In the genomic region with DNA sequence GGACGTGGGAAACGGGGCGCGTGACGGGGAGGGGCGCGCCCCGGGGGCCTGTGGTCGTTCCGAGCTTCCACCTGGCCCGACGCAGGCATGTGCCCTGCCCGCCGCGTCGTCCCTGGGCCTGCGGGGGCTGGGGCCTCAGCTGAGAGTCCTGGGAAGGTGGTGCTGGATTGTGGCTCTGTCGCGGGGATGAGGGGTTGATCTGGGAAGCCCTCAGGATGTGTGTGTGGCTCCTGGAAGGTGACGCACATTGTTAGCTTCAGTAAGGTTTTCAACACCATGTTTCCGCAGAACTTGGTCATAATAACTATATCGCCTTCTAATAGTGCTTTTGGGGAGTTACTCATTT, we compare ENCODE assay signal across 1 cellular context.
A peak's percentile ranks its signal among the peaks of the same experiment; 100 is the strongest.
TF ChIP-seq lines count a peak whose summit lies in the region.

No MANE protein-coding gene starts in this region.

TF ChIP-seq in HEK293, 187 proteins besides CTCF, POLR2A, EP300 and RAD21 (continued from another document):
- TF ChIP-seq ZNF398 (tag by site-specific recombination; IDR thresholded peaks at IDR 0.05) (0 out of 2 replicates have a peak, but pooled peaks have one; percentile 21), OSR2 (tag by site-specific recombination; IDR thresholded peaks at IDR 0.05) (no peak), ZNF132 (tag by site-specific recombination; IDR thresholded peaks at IDR 0.05; ENCODE audit: borderline replicate concordance) (no peak), ZNF335 (tag by site-specific recombination; conservative IDR thresholded peaks at IDR 0.05) (peak; percentile 83), ZNF660 (tag by site-specific recombination; IDR thresholded peaks at IDR 0.05) (no peak), ZNF26 (tag by site-specific recombination; IDR thresholded peaks at IDR 0.05) (no peak), ZNF140 (tag by site-specific recombination; IDR thresholded peaks at IDR 0.05) (no peak), ZNF600 (tag by site-specific recombination; IDR thresholded peaks at IDR 0.05) (no peak), SP7 (tag by site-specific recombination; IDR thresholded peaks at IDR 0.05) (no peak), ZBTB48 (tag by site-specific recombination; IDR thresholded peaks at IDR 0.05) (0 out of 2 replicates have a peak, but pooled peaks have one; percentile 19), ZNF76 (tag by site-specific recombination; IDR thresholded peaks at IDR 0.05; ENCODE audit: borderline replicate concordance, low read depth) (peak; percentile 85), MYNN (tag by site-specific recombination; IDR thresholded peaks at IDR 0.05; ENCODE audit: borderline replicate concordance) (no peak), ZSCAN16 (tag by site-specific recombination; IDR thresholded peaks at IDR 0.05) (no peak), GLIS2 (tag by site-specific recombination; IDR thresholded peaks at IDR 0.05) (no peak), INSM2 (tag by site-specific recombination; IDR thresholded peaks at IDR 0.05) (no peak), ZNF184 (tag by site-specific recombination; IDR thresholded peaks at IDR 0.05) (no peak), ZNF664 (tag by site-specific recombination; IDR thresholded peaks at IDR 0.05) (no peak), ZNF626 (tag by site-specific recombination; IDR thresholded peaks at IDR 0.05) (no peak), ZNF10 (tag by site-specific recombination; IDR thresholded peaks at IDR 0.05) (no peak), ZNF324 (tag by site-specific recombination; IDR thresholded peaks at IDR 0.05) (0 out of 2 replicates have a peak, but pooled peaks have one; percentile 3), ZNF121 (tag by site-specific recombination; IDR thresholded peaks at IDR 0.05) (no peak), ZIC2 (tag by site-specific recombination; IDR thresholded peaks at IDR 0.05) (no peak), ZNF549 (tag by site-specific recombination; IDR thresholded peaks at IDR 0.05) (no peak), ZNF2 (tag by site-specific recombination; IDR thresholded peaks at IDR 0.05) (no peak), ZNF776 (tag by site-specific recombination; IDR thresholded peaks at IDR 0.05; ENCODE audit: borderline replicate concordance) (no peak), HOXC10 (CRISPR knock-in tag; IDR thresholded peaks at IDR 0.05) (no peak), SCRT2 (tag by site-specific recombination; IDR thresholded peaks at IDR 0.05) (peak; percentile 74), PATZ1 (tag by site-specific recombination; IDR thresholded peaks at IDR 0.05) (peak; percentile 21; the same call in 1 of the 2 replicates), ZNF211 (tag by site-specific recombination; IDR thresholded peaks at IDR 0.05; ENCODE audit: low read depth) (no peak), ZBTB11 (tag by site-specific recombination; conservative IDR thresholded peaks at IDR 0.05; ENCODE audit: low read depth) (no peak), YY1 (tag by site-specific recombination; IDR thresholded peaks at IDR 0.05) (no peak), ZEB2 (tag by site-specific recombination; IDR thresholded peaks at IDR 0.05) (no peak), MZF1 (tag by site-specific recombination; IDR thresholded peaks at IDR 0.05; ENCODE audit: borderline replicate concordance) (no peak), BCL6B (tag by site-specific recombination; IDR thresholded peaks at IDR 0.05) (no peak), ZNF174 (tag by site-specific recombination; IDR thresholded peaks at IDR 0.05) (no peak)
- TF ChIP-seq, protein P1, sequence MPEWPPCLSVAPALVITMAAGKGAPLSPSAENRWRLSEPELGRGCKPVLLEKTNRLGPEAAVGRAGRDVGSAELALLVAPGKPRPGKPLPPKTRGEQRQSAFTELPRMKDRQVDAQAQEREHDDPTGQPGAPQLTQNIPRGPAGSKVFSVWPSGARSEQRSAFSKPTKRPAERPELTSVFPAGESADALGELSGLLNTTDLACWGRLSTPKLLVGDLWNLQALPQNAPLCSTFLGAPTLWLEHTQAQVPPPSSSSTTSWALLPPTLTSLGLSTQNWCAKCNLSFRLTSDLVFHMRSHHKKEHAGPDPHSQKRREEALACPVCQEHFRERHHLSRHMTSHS (tag by site-specific recombination; IDR thresholded peaks at IDR 0.05) = no peak
- TF ChIP-seq, protein P2, sequence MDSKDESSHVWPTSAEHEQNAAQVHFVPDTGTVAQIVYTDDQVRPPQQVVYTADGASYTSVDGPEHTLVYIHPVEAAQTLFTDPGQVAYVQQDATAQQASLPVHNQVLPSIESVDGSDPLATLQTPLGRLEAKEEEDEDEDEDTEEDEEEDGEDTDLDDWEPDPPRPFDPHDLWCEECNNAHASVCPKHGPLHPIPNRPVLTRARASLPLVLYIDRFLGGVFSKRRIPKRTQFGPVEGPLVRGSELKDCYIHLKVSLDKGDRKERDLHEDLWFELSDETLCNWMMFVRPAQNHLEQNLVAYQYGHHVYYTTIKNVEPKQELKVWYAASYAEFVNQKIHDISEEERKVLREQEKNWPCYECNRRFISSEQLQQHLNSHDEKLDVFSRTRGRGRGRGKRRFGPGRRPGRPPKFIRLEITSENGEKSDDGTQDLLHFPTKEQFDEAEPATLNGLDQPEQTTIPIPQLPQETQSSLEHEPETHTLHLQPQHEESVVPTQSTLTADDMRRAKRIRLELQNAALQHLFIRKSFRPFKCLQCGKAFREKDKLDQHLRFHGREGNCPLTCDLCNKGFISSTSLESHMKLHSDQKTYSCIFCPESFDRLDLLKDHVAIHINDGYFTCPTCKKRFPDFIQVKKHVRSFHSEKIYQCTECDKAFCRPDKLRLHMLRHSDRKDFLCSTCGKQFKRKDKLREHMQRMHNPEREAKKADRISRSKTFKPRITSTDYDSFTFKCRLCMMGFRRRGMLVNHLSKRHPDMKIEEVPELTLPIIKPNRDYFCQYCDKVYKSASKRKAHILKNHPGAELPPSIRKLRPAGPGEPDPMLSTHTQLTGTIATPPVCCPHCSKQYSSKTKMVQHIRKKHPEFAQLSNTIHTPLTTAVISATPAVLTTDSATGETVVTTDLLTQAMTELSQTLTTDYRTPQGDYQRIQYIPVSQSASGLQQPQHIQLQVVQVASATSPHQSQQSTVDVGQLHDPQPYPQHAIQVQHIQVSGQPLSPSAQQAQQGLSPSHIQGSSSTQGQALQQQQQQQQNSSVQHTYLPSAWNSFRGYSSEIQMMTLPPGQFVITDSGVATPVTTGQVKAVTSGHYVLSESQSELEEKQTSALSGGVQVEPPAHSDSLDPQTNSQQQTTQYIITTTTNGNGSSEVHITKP (tag by site-specific recombination; IDR thresholded peaks at IDR 0.05) = no peak
- TF ChIP-seq, protein P3, sequence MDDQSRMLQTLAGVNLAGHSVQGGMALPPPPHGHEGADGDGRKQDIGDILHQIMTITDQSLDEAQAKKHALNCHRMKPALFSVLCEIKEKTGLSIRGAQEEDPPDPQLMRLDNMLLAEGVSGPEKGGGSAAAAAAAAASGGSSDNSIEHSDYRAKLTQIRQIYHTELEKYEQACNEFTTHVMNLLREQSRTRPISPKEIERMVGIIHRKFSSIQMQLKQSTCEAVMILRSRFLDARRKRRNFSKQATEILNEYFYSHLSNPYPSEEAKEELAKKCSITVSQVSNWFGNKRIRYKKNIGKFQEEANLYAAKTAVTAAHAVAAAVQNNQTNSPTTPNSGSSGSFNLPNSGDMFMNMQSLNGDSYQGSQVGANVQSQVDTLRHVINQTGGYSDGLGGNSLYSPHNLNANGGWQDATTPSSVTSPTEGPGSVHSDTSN (CRISPR knock-in tag; IDR thresholded peaks at IDR 0.05) = no peak; the same call in 1 of the 2 replicates
